8 cellular contexts compared by ENCODE assay signal in the genomic region with DNA sequence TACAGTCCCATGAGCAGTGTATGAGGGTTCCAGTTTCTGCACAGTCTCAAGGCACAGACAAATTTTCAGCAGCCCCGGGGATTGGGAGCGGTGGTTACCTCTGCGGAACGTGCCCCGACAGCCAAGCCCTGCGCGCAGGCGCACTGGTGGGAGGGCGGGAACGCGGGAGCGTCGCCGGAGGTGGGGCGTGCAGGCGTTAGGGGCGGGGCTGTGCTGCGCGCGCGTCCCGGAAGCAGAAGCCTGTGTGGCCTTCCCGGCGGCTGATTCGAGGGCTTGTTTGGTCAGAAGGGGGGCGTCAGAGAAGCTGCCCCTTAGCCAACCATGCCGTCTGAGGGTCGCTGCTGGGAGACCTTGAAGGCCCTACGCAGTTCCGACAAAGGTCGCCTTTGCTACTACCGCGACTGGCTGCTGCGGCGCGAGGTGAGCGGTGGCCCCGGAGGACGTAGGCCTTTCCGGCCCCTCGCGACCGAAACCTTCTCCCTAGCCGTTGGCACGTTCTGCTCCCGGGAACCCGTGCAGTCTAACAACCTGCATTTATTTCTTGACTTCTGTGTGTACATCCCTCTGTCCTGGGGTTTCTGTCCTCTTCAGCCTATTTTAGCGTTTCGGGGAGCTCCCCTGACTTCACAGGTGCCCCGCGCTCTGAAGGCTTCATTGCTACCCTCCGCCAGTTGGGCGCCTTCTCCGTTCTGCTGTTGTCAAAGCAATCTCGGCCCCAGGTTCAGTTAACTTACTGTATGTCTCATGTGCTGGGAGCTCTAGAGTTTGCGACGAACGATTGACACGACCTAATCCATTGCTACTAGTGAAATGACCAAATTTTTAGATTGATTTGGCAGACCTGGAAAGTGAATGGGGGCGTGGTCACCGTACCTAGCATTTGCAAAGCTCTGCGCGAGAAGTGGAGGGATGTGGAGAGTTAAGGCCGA. TPM values are rescaled to one million over a fixed set of nuclear protein-coding genes. Genes with fewer than 3 reads are reported as not detected.
DNase-seq lines count a peak whose midpoint lies in the region; ATAC-seq, FAIRE-seq and TF ChIP-seq lines count a peak whose summit lies in the region.

A gene with protein sequence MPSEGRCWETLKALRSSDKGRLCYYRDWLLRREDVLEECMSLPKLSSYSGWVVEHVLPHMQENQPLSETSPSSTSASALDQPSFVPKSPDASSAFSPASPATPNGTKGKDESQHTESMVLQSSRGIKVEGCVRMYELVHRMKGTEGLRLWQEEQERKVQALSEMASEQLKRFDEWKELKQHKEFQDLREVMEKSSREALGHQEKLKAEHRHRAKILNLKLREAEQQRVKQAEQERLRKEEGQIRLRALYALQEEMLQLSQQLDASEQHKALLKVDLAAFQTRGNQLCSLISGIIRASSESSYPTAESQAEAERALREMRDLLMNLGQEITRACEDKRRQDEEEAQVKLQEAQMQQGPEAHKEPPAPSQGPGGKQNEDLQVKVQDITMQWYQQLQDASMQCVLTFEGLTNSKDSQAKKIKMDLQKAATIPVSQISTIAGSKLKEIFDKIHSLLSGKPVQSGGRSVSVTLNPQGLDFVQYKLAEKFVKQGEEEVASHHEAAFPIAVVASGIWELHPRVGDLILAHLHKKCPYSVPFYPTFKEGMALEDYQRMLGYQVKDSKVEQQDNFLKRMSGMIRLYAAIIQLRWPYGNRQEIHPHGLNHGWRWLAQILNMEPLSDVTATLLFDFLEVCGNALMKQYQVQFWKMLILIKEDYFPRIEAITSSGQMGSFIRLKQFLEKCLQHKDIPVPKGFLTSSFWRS (plus strand): TSS at position 235 of the 929 bp plus-strand sequence. CDS start 87 bp downstream, at position 322.

- peak within 1 kb of the TSS; percentile 69 for H3K27ac ChIP-seq in astrocyte (ENCODE audit: low read depth, low read length)
- peak within 1 kb of the TSS in 1 of 2 donors; percentile 66 for H3K27ac ChIP-seq in aorta (ENCODE audit: low read depth in 1 of 2, low read length in 2 of 2)

- peak within 1 kb of the TSS; percentile 84 for H2AFZ ChIP-seq in astrocyte (ENCODE audit: low read depth, low read length)

- peak within 1 kb of the TSS; percentile 100 for H3K4me3 Mint-ChIP-seq in astrocyte (ENCODE audit: unreplicated experiment)

- TF ChIP-seq CTCF in astrocyte (IDR thresholded peaks at IDR 0.05; ENCODE audit: insufficient read depth, low read depth, low read length), result no peak

- no peaks in the 10 kb centered on the region for H3K27me3 Mint-ChIP-seq in astrocyte (ENCODE audit: low read depth, unreplicated experiment)

- WGBS in aorta, 2 donors, result 0% methylated on average over 63 to 64 of the region's 64 CpGs

- DNase-seq in NCI-H2029 treated with DMSO at 0.1 percent for 48 hours (lab: John Stamatoyannopoulos, UW), result peak; percentile 77
- DNase-seq in T-helper 22 cell (ENCODE audit: low read depth), result peak; percentile 93
- peak; percentile 71 for DNase-seq in astrocyte (ENCODE audit: low read depth)
- DNase-seq in hepatic stellate cell (ENCODE audit: low spot score), result peak; percentile 99
- peak; percentile 75 for DNase-seq in renal cortical epithelial cell (ENCODE audit: low read depth)
- peak; percentile 97 to 99 for DNase-seq in aorta

- no peaks in the 10 kb centered on the region for H3K9me3 Mint-ChIP-seq in astrocyte (ENCODE audit: unreplicated experiment)

- peaks cover 11% of the 10 kb centered on the region for H3K4me1 ChIP-seq in astrocyte (ENCODE audit: insufficient read depth, low read length)
- H3K4me1 ChIP-seq in aorta (ENCODE audit: control insufficient read depth in 1 of 2, insufficient read depth in 2 of 2, low read length in 2 of 2), result peaks cover 0 to 4% of the 10 kb centered on the region in 2 donors

- H3K9ac ChIP-seq in astrocyte (ENCODE audit: low read length), result peak within 1 kb of the TSS; percentile 87

- H4K20me1 ChIP-seq in astrocyte (ENCODE audit: insufficient read depth, low read length), result no peaks in the 10 kb centered on the region

- no peaks in the 10 kb centered on the region for H3K9me3 ChIP-seq in astrocyte (ENCODE audit: insufficient read depth, low read depth, low read length)
- H3K9me3 ChIP-seq in aorta (ENCODE audit: control insufficient read depth, low read length), result no peaks in the 10 kb centered on the region

- FAIRE-seq in astrocyte (lab: Jason Lieb, UNC), result no peak

- H3K4me2 ChIP-seq in astrocyte (ENCODE audit: low read length), result peak within 1 kb of the TSS; percentile 92

- intact Hi-C loops in aorta (cut with DNase I), result loop anchor here (2.0 to 5.0 kb wide), 2 partner anchors 47 to 48 kb away; a partner anchor contains a TSS

- H3K27ac Mint-ChIP-seq in astrocyte (ENCODE audit: unreplicated experiment), result peak within 1 kb of the TSS; percentile 87

- peak; percentile 41 for ATAC-seq in GM18508 (IDR thresholded peaks at IDR 0.05; ENCODE audit: insufficient read depth, unreplicated experiment)
- peak; percentile 86 for ATAC-seq in HG02981 (IDR thresholded peaks at IDR 0.05; ENCODE audit: unreplicated experiment)
- peak; percentile 98 for ATAC-seq in aorta (ENCODE audit: low FRiP score)

- H3K36me3 ChIP-seq in astrocyte (ENCODE audit: insufficient read depth, low read length), result peaks cover 20% of the 10 kb centered on the region
- H3K36me3 ChIP-seq in aorta (ENCODE audit: control insufficient read depth in 1 of 2, insufficient read depth in 2 of 2, low read length in 1 of 2), result no peaks in the 10 kb centered on the region

- peaks cover 4% of the 10 kb centered on the region for H3K36me3 Mint-ChIP-seq in astrocyte (ENCODE audit: low read depth, unreplicated experiment)

- H3K79me2 ChIP-seq in astrocyte (ENCODE audit: insufficient read depth, low read length), result peaks cover 28% of the 10 kb centered on the region

- peak within 1 kb of the TSS; percentile 95 for H3K4me3 ChIP-seq in astrocyte (ENCODE audit: insufficient read depth, low read depth, low read length)
- H3K4me3 ChIP-seq in aorta (ENCODE audit: low read length in 2 of 2), result peak within 1 kb of the TSS; percentile 65 to 88

- no peaks in the 10 kb centered on the region for H3K27me3 ChIP-seq in astrocyte (ENCODE audit: insufficient read depth, low read length)
- no peaks in the 10 kb centered on the region for H3K27me3 ChIP-seq in aorta (ENCODE audit: control insufficient read depth in 1 of 2, insufficient read depth in 2 of 2, low read length in 1 of 2)

- peaks cover 6% of the 10 kb centered on the region for H3K4me1 Mint-ChIP-seq in astrocyte (ENCODE audit: low read depth, unreplicated experiment)

RNA-seq across cellular contexts. Expression of the gene that starts here (rescaled TPM):
- 15.0 and 17.5 TPM in 2 replicates for total RNA-seq in astrocyte
- 19.1 and 29.2 TPM in 2 replicates for total RNA-seq in renal cortical epithelial cell
- total RNA-seq in aorta, result 10 to 100 TPM; 13.5 to 17.3 TPM
- polyA plus RNA-seq in aorta, result 10 to 100 TPM in 1 of 2 donors, 1 to 10 TPM in 1; 6.9 to 12.2 TPM

Comparison
In these comparisons a context has a peak if more than half of its experiments do, and no peak if none do; other contexts are left out.
1. ATAC-seq: peak in every context shown above with its lines; median percentile 98 in aorta; 86 in HG02981; 41 in GM18508.